11 cellular contexts compared by ENCODE assay signal in the genomic region with DNA sequence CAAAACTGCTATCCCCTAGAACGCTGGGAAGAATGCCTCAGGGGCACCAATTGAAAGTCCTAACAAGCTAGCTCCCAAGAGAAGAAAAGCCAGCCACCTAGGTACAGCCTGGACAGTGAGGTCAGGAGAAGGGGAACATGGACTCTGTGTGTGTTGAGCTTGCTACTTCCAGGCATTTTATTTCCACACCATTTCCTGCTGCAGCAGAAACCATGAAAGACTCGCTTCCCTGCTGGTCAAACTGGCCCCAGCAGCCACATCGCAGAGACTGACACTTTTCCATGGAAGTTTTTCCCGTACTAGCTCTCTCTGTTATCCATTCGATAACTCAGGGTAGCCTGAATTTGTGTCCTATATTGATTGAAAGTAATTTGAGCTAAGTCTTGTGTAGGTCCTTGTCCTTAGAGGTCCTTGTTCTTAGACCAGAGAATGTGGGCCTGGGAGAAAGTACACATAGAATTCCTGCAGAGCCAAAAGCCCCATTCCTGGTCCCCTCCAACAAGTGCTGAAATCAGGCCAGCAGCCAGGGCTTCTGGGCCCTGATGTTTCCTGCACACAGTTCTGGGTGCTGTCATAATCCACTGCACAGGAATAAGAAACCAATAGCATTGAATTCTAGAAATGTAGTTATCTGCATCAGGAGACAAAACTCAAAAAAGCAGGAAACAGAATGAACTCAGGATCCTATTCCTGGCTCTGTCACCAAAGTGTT.
"Had no signal": no experiment of that assay in that cellular context is flagged by ENCODE, and none has a peak within 500 bp of the region (broad histone marks: within the 10 kb centered on the region; RNA-seq: fewer than 3 reads in every experiment).

No MANE protein-coding gene starts in this region.

- H3K27me3 Mint-ChIP-seq: T-cell had no signal

- H3K36me3 ChIP-seq: ovary, stomach, uterus had no signal

- H3K4me3 Mint-ChIP-seq: activated CD8-positive, alpha-beta T cell treated with anti-CD3 and anti-CD28 coated beads, Interleukin-2, amount 10 ng/mL, durations not matched to agents 7 days and 5 days; T-cell had no signal

- H3K9me3 ChIP-seq: ovary, stomach, uterus had no signal

- H3K27ac ChIP-seq: ovary, stomach, uterus had no signal

- ATAC-seq: activated CD8-positive, alpha-beta T cell treated with anti-CD3 and anti-CD28 coated beads, Interleukin-2, amount 10 ng/mL, durations not matched to agents 7 days and 5 days; left colon; T-cell had no signal

- H3K4me3 ChIP-seq: ovary, stomach, uterus had no signal

- H3K36me3 Mint-ChIP-seq: T-cell had no signal

- H3K4me1 Mint-ChIP-seq: T-cell had no signal

- DNase-seq: activated CD4-positive, alpha-beta T cell treated with anti-CD3 and anti-CD28 coated beads for 4 hours; activated CD8-positive, alpha-beta memory T cell treated with anti-CD3 and anti-CD28 coated beads, Interleukin-2, amount 50 U/mL, for 48 hours; activated CD8-positive, alpha-beta T cell treated with anti-CD3 and anti-CD28 coated beads, Interleukin-2, amount 10 ng/mL, durations not matched to agents 7 days and 5 days; activated naive CD4-positive, alpha-beta T cell treated with Interleukin-2 at 50 U/mL for 16 hours; left colon; ovary; stimulated activated CD4-positive, alpha-beta T cell treated with anti-CD3 and anti-CD28 coated beads, Interleukin-4, amount 100 ng/mL, for 4 hours; stomach; T-cell; T1000; uterus had no signal

- H3K27ac Mint-ChIP-seq: activated CD8-positive, alpha-beta T cell treated with anti-CD3 and anti-CD28 coated beads, Interleukin-2, amount 10 ng/mL, durations not matched to agents 7 days and 5 days; T-cell had no signal

- H3K27me3 ChIP-seq: ovary, stomach, uterus had no signal

- H3K4me1 ChIP-seq: stomach, uterus had no signal
